ENCODE assay signal across 8 cellular contexts in the genomic region with DNA sequence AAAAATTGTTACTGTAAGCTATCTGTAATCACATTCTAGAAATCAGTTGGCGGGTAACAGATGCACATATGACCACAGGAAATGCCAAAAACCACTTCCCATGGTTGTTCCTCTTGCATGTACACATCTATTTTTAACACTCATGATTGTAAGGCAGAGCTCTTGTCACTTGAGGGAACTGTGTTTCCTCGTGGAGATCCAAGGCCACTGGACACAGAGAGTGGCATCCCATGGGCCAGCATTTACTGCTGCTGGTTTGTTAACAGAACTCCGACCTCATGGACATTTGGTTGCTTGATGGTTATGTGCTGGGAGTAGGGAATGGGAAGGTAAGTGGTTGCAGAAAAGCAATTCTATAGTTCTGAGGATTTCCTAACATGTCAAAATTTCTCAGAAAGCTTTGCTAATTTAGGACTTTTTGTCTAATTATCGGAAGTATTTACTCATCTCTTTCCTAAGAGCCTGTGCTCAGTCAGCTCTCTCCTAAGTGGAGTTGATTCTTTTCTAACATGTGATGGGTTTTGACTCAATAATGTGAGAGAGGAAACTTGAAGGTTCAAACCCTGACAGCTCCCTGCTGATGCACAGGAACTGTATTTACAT.
DNase-seq lines count a peak whose midpoint lies in the region; ATAC-seq and TF ChIP-seq lines count a peak whose summit lies in the region.

No MANE protein-coding gene starts in this region.

- POLR2A ChIA-PET in activated CD4-positive, alpha-beta memory T cell treated with anti-CD3 and anti-CD28 coated beads, Interleukin-2, amount 10 ng/mL, durations not matched to agents 7 days and 5 days (lab: Charles Lee): interaction anchor here (0.7 to 2.6 kb wide), 18 partner anchors 12 to 603 kb away, joined by 3 to 36 read pairs (median 4); partner anchors contain the start of genes KCTD16, NR3C1 and YIPF5

- TF ChIP-seq CTCF in natural killer cell (IDR thresholded peaks at IDR 0.05): no peak

- H3K4me3 Mint-ChIP-seq in activated CD4-positive, alpha-beta memory T cell treated with anti-CD3 and anti-CD28 coated beads, Interleukin-2, amount 10 ng/mL, durations not matched to agents 7 days and 5 days: peak overlapping the region; percentile 69
- peak overlapping the region; percentile 28 for H3K4me3 Mint-ChIP-seq in natural killer cell

- peaks cover 55% of the 10 kb centered on the region for H3K36me3 Mint-ChIP-seq in activated CD4-positive, alpha-beta memory T cell treated with anti-CD3 and anti-CD28 coated beads, Interleukin-2, amount 10 ng/mL, durations not matched to agents 7 days and 5 days (ENCODE audit: low read depth)
- peaks cover 7% of the 10 kb centered on the region for H3K36me3 Mint-ChIP-seq in natural killer cell

- DNase-seq in Right ventricle myocardium inferior (ENCODE audit: missing footprints) (no peak), cardiac septum (ENCODE audit: low spot score) (no peak), natural killer cell (no peak), islet precursor cell (no peak), occipital lobe (lab: John Stamatoyannopoulos, UW) (no peak)
- DNase-seq in activated CD4-positive, alpha-beta memory T cell treated with anti-CD3 and anti-CD28 coated beads, Interleukin-2, amount 10 ng/mL, durations not matched to agents 7 days and 5 days: peak; percentile 69
- DNase-seq in effector CD8-positive, alpha-beta T cell (lab: John Stamatoyannopoulos, UW): no peak

- peaks cover 38% of the 10 kb centered on the region for H3K9me3 Mint-ChIP-seq in activated CD4-positive, alpha-beta memory T cell treated with anti-CD3 and anti-CD28 coated beads, Interleukin-2, amount 10 ng/mL, durations not matched to agents 7 days and 5 days
- H3K9me3 Mint-ChIP-seq in natural killer cell: peaks cover 2 to 5% of the 10 kb centered on the region in 2 donors

- peaks cover 52% of the 10 kb centered on the region for H3K4me1 Mint-ChIP-seq in activated CD4-positive, alpha-beta memory T cell treated with anti-CD3 and anti-CD28 coated beads, Interleukin-2, amount 10 ng/mL, durations not matched to agents 7 days and 5 days
- H3K4me1 Mint-ChIP-seq in natural killer cell: peaks cover 43 to 50% of the 10 kb centered on the region in 2 donors

- intact Hi-C loops in Right ventricle myocardium inferior (cut with DNase I): no loop called here
- intact Hi-C loops in cardiac septum (cut with DNase I): no loop called here
- intact Hi-C loops in natural killer cell (cut with micrococcal nuclease): no loop called here

- peak; percentile 53 for ATAC-seq in Right ventricle myocardium inferior
- peak; percentile 83 for ATAC-seq in HG03378 (IDR thresholded peaks at IDR 0.05; ENCODE audit: unreplicated experiment)
- ATAC-seq in natural killer cell: peak; percentile 58 to 68 (median 68)

- H3K27me3 Mint-ChIP-seq in activated CD4-positive, alpha-beta memory T cell treated with anti-CD3 and anti-CD28 coated beads, Interleukin-2, amount 10 ng/mL, durations not matched to agents 7 days and 5 days: no peaks in the 10 kb centered on the region
- peaks cover 0 to 9% of the 10 kb centered on the region in 2 donors for H3K27me3 Mint-ChIP-seq in natural killer cell (ENCODE audit: low read depth in 2 of 2)

- CTCF ChIA-PET in activated CD4-positive, alpha-beta memory T cell treated with anti-CD3 and anti-CD28 coated beads, Interleukin-2, amount 10 ng/mL, durations not matched to agents 7 days and 5 days (lab: Charles Lee): interaction anchor here (1.4 to 2.1 kb wide), 2 partner anchors 89 to 603 kb away, joined by 3 to 7 read pairs; no protein-coding TSS in a partner anchor

- H3K27ac Mint-ChIP-seq in activated CD4-positive, alpha-beta memory T cell treated with anti-CD3 and anti-CD28 coated beads, Interleukin-2, amount 10 ng/mL, durations not matched to agents 7 days and 5 days: peak overlapping the region; percentile 97
- peak overlapping the region in 1 of 2 donors; percentile 2 for H3K27ac Mint-ChIP-seq in natural killer cell
